25 cellular contexts compared by ENCODE assay signal in genomic region chr18:48611196-48611595, GRCh38.
"Had no signal": no experiment of that assay in that cellular context is flagged by ENCODE, and none has a peak within 500 bp of the region (broad histone marks: within the 10 kb centered on the region; RNA-seq: fewer than 3 reads in every experiment).

No MANE protein-coding gene starts in this region.

- H3K27me3 ChIP-seq: neural progenitor cell, right atrium auricular region, sigmoid colon, testis, transverse colon, upper lobe of right lung, uterus had no signal

- H3K9me3 ChIP-seq: prostate gland, right atrium auricular region, sigmoid colon, testis, transverse colon, upper lobe of right lung, uterus had no signal

- DNase-seq: cerebellar nuclear complex; cortex of kidney; effector memory CD8-positive, alpha-beta T cell; erythroblast; glutamatergic neuron; hypothalamus; immature natural killer cell; islet precursor cell; mesendoderm; midbrain; naive thymus-derived CD4-positive, alpha-beta T cell; nucleus accumbens; sigmoid colon; stimulated activated CD4-positive, alpha-beta T cell treated with anti-CD3 and anti-CD28 coated beads, Interleukin-4, amount 100 ng/mL, for 4 hours; stimulated activated naive CD8-positive, alpha-beta T cell treated with anti-CD3 and anti-CD28 coated beads, Interleukin-15, Interleukin-2, amounts not matched to agents 100 U/mL and 50 U/mL, for 24 hours; substantia nigra; testis; transverse colon; upper lobe of right lung; uterus had no signal

- ATAC-seq: effector memory CD8-positive, alpha-beta T cell; left lobe of liver; naive thymus-derived CD4-positive, alpha-beta T cell; stimulated activated memory B cell treated with anti-CD40 and anti-IgM and Interleukin-4, amounts not matched to agents 10 μg/mL and 1 μg/mL and 100 μg/mL, for 72 hours; stimulated activated naive CD8-positive, alpha-beta T cell treated with anti-CD3 and anti-CD28 coated beads, Interleukin-15, Interleukin-2, amounts not matched to agents 100 U/mL and 50 U/mL, for 24 hours; upper lobe of right lung had no signal

- H3K4me2 ChIP-seq: neural progenitor cell had no signal

- H3K4me1 ChIP-seq: prostate gland, uterus had no signal

- H3K9ac ChIP-seq: neural progenitor cell had no signal

- H3K27ac ChIP-seq: neural progenitor cell, prostate gland, right atrium auricular region, sigmoid colon, transverse colon, upper lobe of right lung had no signal

- H2AFZ ChIP-seq: neural progenitor cell had no signal

- H3K36me3 ChIP-seq: neural progenitor cell, prostate gland, sigmoid colon, transverse colon, upper lobe of right lung, uterus had no signal

- H3K4me3 ChIP-seq: neural progenitor cell, prostate gland, right atrium auricular region, sigmoid colon, testis, transverse colon, upper lobe of right lung, uterus had no signal
